In genomic region chr5:34930527-34930844, GRCh38 we compare ENCODE assay signal across 8 cellular contexts. TPM values are rescaled to one million over a fixed set of nuclear protein-coding genes. Genes with fewer than 3 reads are reported as not detected.
DNase-seq lines count a peak whose midpoint lies in the region; ATAC-seq and TF ChIP-seq lines count a peak whose summit lies in the region.

No MANE protein-coding gene starts in this region.

- TF ChIP-seq POLR2A in esophagus squamous epithelium (IDR thresholded peaks at IDR 0.05): no peak

- peaks cover 11 to 44% (median 20%) of the 10 kb centered on the region in 3 donors for H3K4me1 ChIP-seq in esophagus squamous epithelium

- peaks cover 16% of the 10 kb centered on the region for H3K4me1 Mint-ChIP-seq in progenitor cell of endocrine pancreas (ENCODE audit: low read depth)

- H3K27me3 Mint-ChIP-seq in progenitor cell of endocrine pancreas: no peaks in the 10 kb centered on the region

- 0% methylated on average over 2 of the region's 2 CpGs for WGBS in esophagus squamous epithelium, 2 donors

- TF ChIP-seq CTCF in GM12864 (IDR thresholded peaks at IDR 0.05; ENCODE audit: low read depth, low read length, missing control alignments): no peak
- TF ChIP-seq CTCF in esophagus squamous epithelium (IDR thresholded peaks at IDR 0.05): no peak
- no peak for TF ChIP-seq CTCF in progenitor cell of endocrine pancreas (IDR thresholded peaks at IDR 0.05; ENCODE audit: unreplicated experiment)

- H3K36me3 ChIP-seq in esophagus squamous epithelium: peaks cover 0 to 39% (median 0%) of the 10 kb centered on the region in 3 donors

- peak overlapping the region; percentile 99 for H3K27ac Mint-ChIP-seq in progenitor cell of endocrine pancreas

- H3K36me3 Mint-ChIP-seq in progenitor cell of endocrine pancreas (ENCODE audit: insufficient read depth): peaks cover 8% of the 10 kb centered on the region

- H3K9me3 ChIP-seq in esophagus squamous epithelium: no peaks in the 10 kb centered on the region

- peak overlapping the region; percentile 98 for H3K4me3 ChIP-seq in GM12864 (ENCODE audit: low read depth, low read length)
- H3K4me3 ChIP-seq in esophagus squamous epithelium: peak overlapping the region; percentile 82 to 95 (median 88)

- H3K9me3 Mint-ChIP-seq in progenitor cell of endocrine pancreas (ENCODE audit: low read depth): no peaks in the 10 kb centered on the region

- peak overlapping the region; percentile 98 to 99 (median 98) for H3K27ac ChIP-seq in esophagus squamous epithelium

- peak overlapping the region; percentile 99 for H3K4me3 Mint-ChIP-seq in progenitor cell of endocrine pancreas (ENCODE audit: low read depth)

- intact Hi-C loops in esophagus squamous epithelium (cut with DNase I): no loop called here

- DNase-seq in GM12864 (ENCODE audit: low read depth) (no peak), RKO (ENCODE audit: low spot score) (peak; percentile 51), esophagus squamous epithelium (lab: John Stamatoyannopoulos, UW) (no peak), progenitor cell of endocrine pancreas (ENCODE audit: low spot score, unreplicated experiment) (no peak), NCI-H1092 (lab: John Stamatoyannopoulos, UW) (no peak), DMS79 treated with DMSO at 0.1 percent for 48 hours (lab: John Stamatoyannopoulos, UW) (no peak)
- DNase-seq in effector CD4-positive, alpha-beta T cell: no peak

- ATAC-seq in esophagus mucosa: no peak

- no peaks in the 10 kb centered on the region for H3K27me3 ChIP-seq in esophagus squamous epithelium

RNA-seq across cellular contexts. Expression of gene DNAJC21, which starts 1.1 kb away (rescaled TPM):
- total RNA-seq in esophagus squamous epithelium: 10 to 100 TPM; 24.8 to 51.9 (median 32.0) TPM
- 48.1 and 50.3 TPM in 2 replicates for total RNA-seq in progenitor cell of endocrine pancreas
- 31.9 TPM for total RNA-seq in esophagus mucosa

RNA-seq across cellular contexts. Expression of gene BRIX1, which starts 15.0 kb away (rescaled TPM):
- 10 to 100 TPM; 14.5 to 37.6 (median 29.4) TPM for total RNA-seq in esophagus squamous epithelium
- total RNA-seq in progenitor cell of endocrine pancreas: 30.6 and 31.4 TPM in 2 replicates
- 22.0 TPM for total RNA-seq in esophagus mucosa

RNA-seq across cellular contexts. Expression of gene RAD1, which starts 15.2 kb away (rescaled TPM):
- 10 to 100 TPM in 3 of 4 donors, 1 to 10 TPM in 1; 4.6 to 27.7 (median 19.0) TPM for total RNA-seq in esophagus squamous epithelium
- 32.4 and 33.7 TPM in 2 replicates for total RNA-seq in progenitor cell of endocrine pancreas
- 11.2 TPM for total RNA-seq in esophagus mucosa
